Comparison of ENCODE assay signal across 1 cellular context in the genomic region with DNA sequence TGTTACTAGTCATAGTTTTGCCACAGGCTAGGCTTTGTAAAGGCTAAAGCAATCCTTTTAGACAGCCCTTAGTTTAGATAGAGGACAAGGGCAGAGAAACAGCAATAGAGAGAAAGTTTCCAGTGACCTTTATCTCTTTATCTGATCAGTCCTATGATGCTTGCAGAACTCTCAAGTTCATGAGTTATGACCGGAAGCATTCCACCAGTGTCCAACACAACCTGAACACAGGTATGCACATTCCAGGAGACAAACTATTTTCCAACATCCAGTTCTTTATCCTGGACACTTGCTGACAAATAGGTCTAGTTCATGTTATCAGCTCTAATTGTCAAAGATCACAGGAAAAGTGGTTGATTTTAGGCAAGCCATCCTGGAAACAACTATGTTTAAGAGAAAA.
TF ChIP-seq lines count a peak whose summit lies in the region.

No MANE protein-coding gene starts in this region.

TF ChIP-seq in H1, 55 proteins besides CTCF, POLR2A, EP300 and RAD21:
- TF ChIP-seq RBBP5 (IDR thresholded peaks at IDR 0.05; ENCODE audit: borderline replicate concordance, low read depth, low read length) (no peak), RXRA (IDR thresholded peaks at IDR 0.05; ENCODE audit: insufficient read depth, low read depth, low read length) (no peak), CREB1 (IDR thresholded peaks at IDR 0.05) (no peak), POLR2AphosphoS5 (IDR thresholded peaks at IDR 0.05; ENCODE audit: low read depth, low read length) (no peak), SUZ12 (IDR thresholded peaks at IDR 0.05; ENCODE audit: low read length) (no peak), ATF3 (IDR thresholded peaks at IDR 0.05; ENCODE audit: insufficient read depth, low read depth, low read length) (no peak), MAFK (IDR thresholded peaks at IDR 0.05; ENCODE audit: low read depth, low read length) (no peak)
- TF ChIP-seq, protein P1, sequence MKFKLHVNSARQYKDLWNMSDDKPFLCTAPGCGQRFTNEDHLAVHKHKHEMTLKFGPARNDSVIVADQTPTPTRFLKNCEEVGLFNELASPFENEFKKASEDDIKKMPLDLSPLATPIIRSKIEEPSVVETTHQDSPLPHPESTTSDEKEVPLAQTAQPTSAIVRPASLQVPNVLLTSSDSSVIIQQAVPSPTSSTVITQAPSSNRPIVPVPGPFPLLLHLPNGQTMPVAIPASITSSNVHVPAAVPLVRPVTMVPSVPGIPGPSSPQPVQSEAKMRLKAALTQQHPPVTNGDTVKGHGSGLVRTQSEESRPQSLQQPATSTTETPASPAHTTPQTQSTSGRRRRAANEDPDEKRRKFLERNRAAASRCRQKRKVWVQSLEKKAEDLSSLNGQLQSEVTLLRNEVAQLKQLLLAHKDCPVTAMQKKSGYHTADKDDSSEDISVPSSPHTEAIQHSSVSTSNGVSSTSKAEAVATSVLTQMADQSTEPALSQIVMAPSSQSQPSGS (IDR thresholded peaks at IDR 0.05; ENCODE audit: low read length), result no peak
